1 cellular context compared by ENCODE assay signal in genomic region chr19:4969772-4970531, GRCh38.
TF ChIP-seq lines count a peak whose summit lies in the region.

No MANE protein-coding gene starts in this region.

TF ChIP-seq in GM23338, 12 proteins besides CTCF, POLR2A, EP300 and RAD21 (continued from another document):
- TF ChIP-seq ZNF462 (CRISPR knock-in tag; IDR thresholded peaks at IDR 0.05) (no peak), JUNB (IDR thresholded peaks at IDR 0.05; ENCODE audit: unreplicated experiment) (no peak), POLR2AphosphoS5 (IDR thresholded peaks at IDR 0.05; ENCODE audit: low read depth) (no peak)
